ENCODE assay signal across 39 cellular contexts in the genomic region with DNA sequence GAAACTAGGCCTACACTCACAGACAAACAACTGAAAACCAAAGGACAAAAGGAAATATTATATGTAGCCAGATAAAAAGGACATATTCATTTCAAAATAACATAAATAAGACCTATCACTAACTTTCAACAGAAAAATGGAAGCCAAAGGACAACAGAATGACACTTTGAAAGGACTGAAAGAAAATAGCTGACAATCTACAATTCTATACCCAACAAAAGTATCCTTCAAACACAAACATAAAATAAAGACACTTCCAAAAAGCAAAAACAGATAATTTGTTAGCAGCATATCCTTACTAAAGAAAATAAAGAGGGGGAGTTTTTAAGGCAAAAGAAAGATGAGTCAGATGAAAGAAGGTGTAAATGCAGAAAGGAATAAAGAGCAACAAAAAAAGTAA.
"Had no signal": no experiment of that assay in that cellular context is flagged by ENCODE, and none has a peak within 500 bp of the region (broad histone marks: within the 10 kb centered on the region; RNA-seq: fewer than 3 reads in every experiment).

No MANE protein-coding gene starts in this region.

- H3K4me1 ChIP-seq: adrenal gland, ascending aorta, body of pancreas, breast epithelium had no signal

- DNase-seq: activated effector memory CD4-positive, alpha-beta T cell treated with anti-CD3 and anti-CD28 coated beads, Interleukin-2, amount 50 U/mL, for 16 hours; activated effector memory CD4-positive, alpha-beta T cell treated with Interleukin-2 at 50 U/mL for 16 hours; activated gamma-delta T cell; activated gamma-delta T cell treated with Interleukin-2 at 50 U/mL for 16 hours; activated naive CD4-positive, alpha-beta T cell; activated naive CD4-positive, alpha-beta T cell treated with anti-CD3 and anti-CD28 coated beads for 36 hours; activated naive CD4-positive, alpha-beta T cell treated with anti-CD3 and anti-CD28 coated beads, Interleukin-2, amount 10 ng/mL, durations not matched to agents 7 days and 5 days; activated naive CD4-positive, alpha-beta T cell treated with anti-CD3 and anti-CD28 coated beads, Interleukin-2, amount 50 U/mL, for 16 hours; activated naive CD4-positive, alpha-beta T cell treated with Interleukin-2 at 50 U/mL for 16 hours; activated naive CD8-positive, alpha-beta T cell treated with anti-CD3 and anti-CD28 coated beads for 36 hours; activated naive CD8-positive, alpha-beta T cell treated with anti-CD3 and anti-CD28 coated beads, Interleukin-2, amount 10 ng/mL, durations not matched to agents 7 days and 5 days; activated naive CD8-positive, alpha-beta T cell treated with anti-CD3 and anti-CD28 coated beads, Interleukin-2, amount 50 U/mL, for 24 hours; activated T-cell treated with anti-CD3 and anti-CD28 coated beads, Interleukin-2, amount 50 U/mL, for 24 hours; activated T-cell treated with anti-CD3 and anti-CD28 coated beads, Interleukin-2, amount 50 U/mL, for 4 hours; activated T-cell treated with anti-CD3 and anti-CD28 coated beads, Interleukin-2, amount 50 U/mL, for 48 hours; activated T-cell treated with anti-CD3 and anti-CD28 coated beads, Interleukin-2, amount 50 U/mL, for 72 hours; adrenal gland; amniotic stem cell; amygdala; anterior cingulate cortex; aorta; body of pancreas; brain microvascular endothelial cell; caudate nucleus; central memory CD4-positive, alpha-beta T cell; cerebellar nuclear complex had no signal

- H3K27ac ChIP-seq: adrenal gland, ascending aorta, body of pancreas, brain microvascular endothelial cell, breast epithelium, cardiac muscle cell had no signal

- H3K4me1 Mint-ChIP-seq: activated naive CD8-positive, alpha-beta T cell treated with anti-CD3 and anti-CD28 coated beads, Interleukin-2, amount 50 U/mL, for 24 hours; activated T-helper 17 cell treated with anti-CD3 and anti-CD28 coated beads, Interleukin-2, amount 50 U/mL, for 72 hours; brain had no signal

- H3K27me3 Mint-ChIP-seq: activated naive CD8-positive, alpha-beta T cell treated with anti-CD3 and anti-CD28 coated beads for 36 hours; activated T-cell treated with anti-CD3 and anti-CD28 coated beads, Interleukin-2, amount 50 U/mL, for 24 hours; central memory CD8-positive, alpha-beta T cell had no signal

- H3K4me3 Mint-ChIP-seq: activated naive CD4-positive, alpha-beta T cell treated with anti-CD3 and anti-CD28 coated beads for 36 hours; activated naive CD4-positive, alpha-beta T cell treated with anti-CD3 and anti-CD28 coated beads, Interleukin-2, amount 10 ng/mL, durations not matched to agents 7 days and 5 days; activated naive CD4-positive, alpha-beta T cell treated with anti-CD3 and anti-CD28 coated beads, Interleukin-2, amount 50 U/mL, for 24 hours; activated naive CD8-positive, alpha-beta T cell; activated naive CD8-positive, alpha-beta T cell treated with anti-CD3 and anti-CD28 coated beads for 36 hours; activated naive CD8-positive, alpha-beta T cell treated with anti-CD3 and anti-CD28 coated beads, Interleukin-2, amount 10 ng/mL, durations not matched to agents 7 days and 5 days; activated naive CD8-positive, alpha-beta T cell treated with anti-CD3 and anti-CD28 coated beads, Interleukin-2, amount 50 U/mL, for 24 hours; activated T-cell treated with anti-CD3 and anti-CD28 coated beads, Interleukin-2, amount 50 U/mL, for 24 hours; activated T-cell treated with anti-CD3 and anti-CD28 coated beads, Interleukin-2, amount 50 U/mL, for 4 hours; activated T-cell treated with anti-CD3 and anti-CD28 coated beads, Interleukin-2, amount 50 U/mL, for 72 hours; activated T-helper 1 cell treated with anti-CD3 and anti-CD28 coated beads, Interleukin-12 subunit alpha, Interleukin-12 subunit beta, Interleukin-2, Interleukin-4 antibody, amounts not matched to agents 30 ng/mL and 10 ng/mL and 1 ng/mL, durations not matched to agents 14 hours and 24 hours and 36 hours; activated T-helper 17 cell treated with anti-CD3 and anti-CD28 coated beads, Interleukin-2, amount 50 U/mL, for 72 hours; brain; central memory CD8-positive, alpha-beta T cell had no signal

- H3K27ac Mint-ChIP-seq: activated naive CD4-positive, alpha-beta T cell treated with anti-CD3 and anti-CD28 coated beads for 36 hours; activated naive CD4-positive, alpha-beta T cell treated with anti-CD3 and anti-CD28 coated beads, Interleukin-2, amount 10 ng/mL, durations not matched to agents 7 days and 5 days; activated naive CD4-positive, alpha-beta T cell treated with anti-CD3 and anti-CD28 coated beads, Interleukin-2, amount 50 U/mL, for 24 hours; activated naive CD4-positive, alpha-beta T cell treated with anti-CD3 and anti-CD28 coated beads, Interleukin-2, amount 50 U/mL, for 72 hours; activated naive CD8-positive, alpha-beta T cell; activated naive CD8-positive, alpha-beta T cell treated with anti-CD3 and anti-CD28 coated beads for 36 hours; activated naive CD8-positive, alpha-beta T cell treated with anti-CD3 and anti-CD28 coated beads, Interleukin-2, amount 10 ng/mL, durations not matched to agents 7 days and 5 days; activated naive CD8-positive, alpha-beta T cell treated with anti-CD3 and anti-CD28 coated beads, Interleukin-2, amount 50 U/mL, for 24 hours; activated T-cell treated with anti-CD3 and anti-CD28 coated beads, Interleukin-2, amount 50 U/mL, for 24 hours; activated T-cell treated with anti-CD3 and anti-CD28 coated beads, Interleukin-2, amount 50 U/mL, for 72 hours; activated T-helper 1 cell treated with anti-CD3 and anti-CD28 coated beads, Interleukin-12 subunit alpha, Interleukin-12 subunit beta, Interleukin-2, Interleukin-4 antibody, amounts not matched to agents 30 ng/mL and 10 ng/mL and 1 ng/mL, durations not matched to agents 14 hours and 24 hours and 36 hours; activated T-helper 17 cell treated with anti-CD3 and anti-CD28 coated beads, Interleukin-2, amount 50 U/mL, for 72 hours; activated T-helper 2 cell treated with anti-CD3 and anti-CD28 coated beads, Interferon-gamma antibody, Interleukin-2, Interleukin-4, amounts not matched to agents 10 μg/mL and 5 μg/mL and 100 μg/mL, durations not matched to agents 14 hours and 24 hours and 36 hours; brain had no signal

- H3K36me3 ChIP-seq: adrenal gland, ascending aorta, brain microvascular endothelial cell, breast epithelium, cardiac muscle cell had no signal

- H3K27me3 ChIP-seq: adrenal gland, ascending aorta, body of pancreas, brain microvascular endothelial cell, breast epithelium had no signal

- FAIRE-seq: astrocyte, bronchial epithelial cell had no signal

- H3K4me3 ChIP-seq: adrenal gland, ascending aorta, body of pancreas, breast epithelium, cardiac muscle cell had no signal

- ATAC-seq: activated naive CD4-positive, alpha-beta T cell treated with anti-CD3 and anti-CD28 coated beads, Interleukin-2, amount 50 U/mL, for 72 hours; activated naive CD8-positive, alpha-beta T cell treated with anti-CD3 and anti-CD28 coated beads, Interleukin-2, amount 50 U/mL, for 24 hours; activated T-cell treated with anti-CD3 and anti-CD28 coated beads, Interleukin-2, amount 50 U/mL, for 4 hours; activated T-cell treated with anti-CD3 and anti-CD28 coated beads, Interleukin-2, amount 50 U/mL, for 72 hours; activated T-helper 17 cell treated with anti-CD3 and anti-CD28 coated beads, Interleukin-2, amount 50 U/mL, for 72 hours; body of pancreas had no signal
